12 cellular contexts compared by ENCODE assay signal in the genomic region with DNA sequence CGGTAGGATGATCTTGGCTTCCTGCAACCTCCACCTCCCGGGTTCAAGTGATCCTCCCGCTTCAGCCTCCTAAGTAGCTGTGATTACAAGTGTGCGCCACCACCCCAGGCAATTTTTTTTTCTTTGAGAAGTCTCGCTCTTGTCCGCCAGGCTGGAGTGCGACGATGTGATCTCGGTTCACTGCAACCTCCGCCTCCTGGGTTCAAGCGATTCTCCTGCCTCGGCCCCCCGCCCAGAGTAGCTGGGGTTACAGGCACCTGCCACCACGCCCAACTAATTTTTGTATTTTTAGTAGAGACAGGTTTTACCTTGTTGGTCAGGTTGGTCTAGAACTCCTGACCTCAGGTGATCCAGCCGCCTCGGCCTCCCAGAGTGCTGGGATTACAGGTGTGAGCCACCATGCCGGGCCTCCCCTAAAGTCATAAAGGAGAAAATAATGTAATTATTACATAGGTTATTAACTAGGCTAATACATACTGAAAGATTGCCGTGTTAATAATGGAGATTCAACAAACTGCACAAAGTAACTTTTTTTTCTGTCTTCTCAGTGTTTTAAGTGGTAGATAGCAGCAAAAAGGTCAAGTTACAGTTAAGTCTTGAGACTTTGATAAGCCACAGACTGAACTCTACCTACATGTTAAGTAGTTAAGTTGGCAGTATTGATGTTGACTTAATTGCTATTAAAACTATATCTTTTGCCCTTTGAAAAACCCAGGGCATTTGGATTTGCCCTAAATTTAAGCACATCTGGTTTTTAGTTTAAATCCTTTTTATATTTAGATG. TPM values are rescaled to one million over a fixed set of nuclear protein-coding genes. Genes with fewer than 3 reads are reported as not detected.
DNase-seq lines count a peak whose midpoint lies in the region; ATAC-seq and TF ChIP-seq lines count a peak whose summit lies in the region.
"Had no signal": no experiment of that assay in that cellular context is flagged by ENCODE, and none has a peak within 500 bp of the region (broad histone marks: within the 10 kb centered on the region; RNA-seq: fewer than 3 reads in every experiment).

No MANE protein-coding gene starts in this region.

- DNase-seq in activated naive CD4-positive, alpha-beta T cell treated with Interleukin-2 at 50 U/mL for 16 hours: no peak
- no peak for DNase-seq in WTC11 (ENCODE audit: low spot score)
- DNase-seq in type B pancreatic cell (ENCODE audit: extremely low spot score, unreplicated experiment): no peak
- no peak for DNase-seq in NCI-H524 treated with DMSO at 0.1 percent for 48 hours (lab: John Stamatoyannopoulos, UW)
- DNase-seq in NCI-H526 treated with DMSO at 0.1 percent for 48 hours (lab: John Stamatoyannopoulos, UW): no peak
- no peak for DNase-seq in globus pallidus (ENCODE audit: low spot score)
- DNase-seq: kidney, NCI-H774, posterior cingulate gyrus had no signal

- CTCF ChIA-PET in WTC11 (lab: Charles Lee): no interaction called here

- peaks cover 13% of the 10 kb centered on the region for H3K36me3 Mint-ChIP-seq in activated naive CD4-positive, alpha-beta T cell treated with anti-CD3 and anti-CD28 coated beads, Interleukin-2, amount 50 U/mL, for 24 hours
- H3K36me3 Mint-ChIP-seq in WTC11: peaks cover 38% of the 10 kb centered on the region
- H3K36me3 Mint-ChIP-seq in type B pancreatic cell: peaks cover 34% of the 10 kb centered on the region

- no peaks in the 10 kb centered on the region for H3K9me3 ChIP-seq in iPS-18a (ENCODE audit: control insufficient read depth, low read depth, low read length)

- no peak overlapping the region for H3K27ac ChIP-seq in iPS-18a (ENCODE audit: low read length)
- H3K27ac ChIP-seq: C4-2B had no signal

- POLR2A ChIA-PET in WTC11 (lab: Charles Lee): interaction anchor here (1.3 kb wide), 1 partner anchor 50 kb away, joined by 4 read pairs; the partner anchor contains the start of gene NAT10

- peak overlapping the region; percentile 87 for H3K4me3 ChIP-seq in iPS-18a (ENCODE audit: low read length)

- H3K27ac Mint-ChIP-seq in activated naive CD4-positive, alpha-beta T cell treated with anti-CD3 and anti-CD28 coated beads, Interleukin-2, amount 50 U/mL, for 24 hours: no peak overlapping the region
- H3K27ac Mint-ChIP-seq in WTC11: no peak overlapping the region; the same call in 1 of the 2 replicates
- peak overlapping the region; percentile 56 for H3K27ac Mint-ChIP-seq in type B pancreatic cell

- H3K36me3 ChIP-seq in iPS-18a (ENCODE audit: control insufficient read depth, low read depth, low read length): peaks cover 25% of the 10 kb centered on the region

- no peak for ATAC-seq in WTC11

- TF ChIP-seq CTCF in WTC11 (IDR thresholded peaks at IDR 0.05) (no peak), type B pancreatic cell (conservative IDR thresholded peaks at IDR 0.05) (no peak)

- peaks cover 43% of the 10 kb centered on the region for H3K4me1 Mint-ChIP-seq in activated naive CD4-positive, alpha-beta T cell treated with anti-CD3 and anti-CD28 coated beads, Interleukin-2, amount 50 U/mL, for 24 hours
- H3K4me1 Mint-ChIP-seq in WTC11: peaks cover 46% of the 10 kb centered on the region
- peaks cover 31% of the 10 kb centered on the region for H3K4me1 Mint-ChIP-seq in type B pancreatic cell (ENCODE audit: unreplicated experiment)

- H3K27me3 ChIP-seq in iPS-18a (ENCODE audit: control insufficient read depth, insufficient read depth, low read length): no peaks in the 10 kb centered on the region

- peaks cover 14% of the 10 kb centered on the region for H3K4me1 ChIP-seq in iPS-18a (ENCODE audit: control insufficient read depth, low read depth, low read length)

- H3K27me3 Mint-ChIP-seq in activated naive CD4-positive, alpha-beta T cell treated with anti-CD3 and anti-CD28 coated beads, Interleukin-2, amount 50 U/mL, for 24 hours: no peaks in the 10 kb centered on the region
- H3K27me3 Mint-ChIP-seq in WTC11 (ENCODE audit: low read depth) (peaks cover 3% of the 10 kb centered on the region; the same call in 1 of the 2 replicates), type B pancreatic cell (no peaks in the 10 kb centered on the region)

- H3K9ac ChIP-seq in iPS-18a (ENCODE audit: low read length): peak overlapping the region; percentile 5

- H3K9me3 Mint-ChIP-seq in activated naive CD4-positive, alpha-beta T cell treated with anti-CD3 and anti-CD28 coated beads, Interleukin-2, amount 50 U/mL, for 24 hours: no peaks in the 10 kb centered on the region
- H3K9me3 Mint-ChIP-seq in WTC11: no peaks in the 10 kb centered on the region
- no peaks in the 10 kb centered on the region for H3K9me3 Mint-ChIP-seq in type B pancreatic cell

- peak overlapping the region; percentile 73 for H3K4me3 Mint-ChIP-seq in activated naive CD4-positive, alpha-beta T cell treated with anti-CD3 and anti-CD28 coated beads, Interleukin-2, amount 50 U/mL, for 24 hours
- H3K4me3 Mint-ChIP-seq in WTC11 (peak overlapping the region; percentile 98), type B pancreatic cell (peak overlapping the region; percentile 71)

TF ChIP-seq in WTC11, 78 proteins besides CTCF, POLR2A, EP300 and RAD21:
- TF ChIP-seq FOXP1 (CRISPR knock-in tag; IDR thresholded peaks at IDR 0.05; ENCODE audit: borderline replicate concordance) (no peak), TCF7 (CRISPR knock-in tag; IDR thresholded peaks at IDR 0.05; ENCODE audit: low read depth) (no peak), ATF3 (CRISPR knock-in tag; conservative IDR thresholded peaks at IDR 0.05) (no peak), MXD4 (CRISPR knock-in tag; IDR thresholded peaks at IDR 0.05; ENCODE audit: borderline replicate concordance) (no peak)

RNA-seq across cellular contexts. Expression of gene CAPRIN1, which starts 3.9 kb away (rescaled TPM):
- total RNA-seq in WTC11 (2021): 282 to 288 TPM (median 288 TPM) in 3 replicates
- total RNA-seq in type B pancreatic cell (ENCODE audit: low replicate concordance): 218 and 277 TPM in 2 replicates

RNA-seq across cellular contexts. Expression of gene NAT10, which starts 50.0 kb away (rescaled TPM):
- total RNA-seq in WTC11 (2021) (70.8 to 75.5 TPM (median 74.7 TPM) in 3 replicates), type B pancreatic cell (ENCODE audit: low replicate concordance) (46.9 and 63.5 TPM in 2 replicates)
